Comparison of ENCODE assay signal across 24 cellular contexts in genomic region chr14:26606729-26607128, GRCh38. TPM values are rescaled to one million over a fixed set of nuclear protein-coding genes. Genes with fewer than 3 reads are reported as not detected.
"Had no signal": no experiment of that assay in that cellular context is flagged by ENCODE, and none has a peak within 500 bp of the region (broad histone marks: within the 10 kb centered on the region; RNA-seq: fewer than 3 reads in every experiment).

No MANE protein-coding gene starts in this region.

- H3K4me2 ChIP-seq: neural progenitor cell, smooth muscle cell had no signal

- H3K4me1 ChIP-seq: heart right ventricle, sigmoid colon, stomach, suprapubic skin, tibial nerve had no signal

- H2AFZ ChIP-seq: neural progenitor cell had no signal

- H3K9me3 ChIP-seq: heart right ventricle, sigmoid colon, stomach, suprapubic skin, tibial nerve had no signal

- H3K4me3 ChIP-seq: coronary artery, heart right ventricle, lung, neural progenitor cell, sigmoid colon, smooth muscle cell, stomach, suprapubic skin, tibial nerve had no signal

- H3K9ac ChIP-seq: neural progenitor cell had no signal

- H3K27ac ChIP-seq: coronary artery, epithelial cell of prostate, heart right ventricle, neural progenitor cell, sigmoid colon, stomach, suprapubic skin, tibial nerve had no signal

- ATAC-seq: activated T-helper 17 cell treated with anti-CD3 and anti-CD28 coated beads, Interleukin-2, amount 50 U/mL, for 72 hours; heart right ventricle; naive thymus-derived CD8-positive, alpha-beta T cell; stimulated activated memory B cell treated with anti-CD40 and anti-IgM and Interleukin-4, amounts not matched to agents 10 μg/mL and 1 μg/mL and 100 μg/mL, for 72 hours had no signal

- FAIRE-seq: bronchial epithelial cell, keratinocyte, TTC549 had no signal

- H3K27me3 ChIP-seq: heart right ventricle, neural progenitor cell, sigmoid colon, stomach, suprapubic skin, tibial nerve had no signal

- DNase-seq: activated CD4-positive, CD25-positive, alpha-beta regulatory T cell treated with anti-CD3 and anti-CD28 coated beads, Interleukin-2, amount 50 U/mL, for 72 hours; activated T-cell treated with anti-CD3 and anti-CD28 coated beads, Interleukin-2, amount 50 U/mL, for 24 hours; amygdala; cerebellar nuclear complex; heart right ventricle; naive thymus-derived CD8-positive, alpha-beta T cell; posterior cingulate gyrus; sigmoid colon; stimulated activated CD4-positive, alpha-beta T cell treated with anti-CD3 and anti-CD28 coated beads, Interleukin-15, amount 100 ng/mL, for 24 hours; stomach; T-helper 1 cell had no signal

- H3K36me3 ChIP-seq: heart right ventricle, neural progenitor cell, sigmoid colon, stomach, suprapubic skin, tibial nerve, WERI-Rb-1 had no signal

RNA-seq across cellular contexts. Expression of gene NOVA1, which starts 8.9 kb away (rescaled TPM):
- polyA plus RNA-seq: keratinocyte; naive thymus-derived CD8-positive, alpha-beta T cell had no signal
